12 cellular contexts compared by ENCODE assay signal in the genomic region with DNA sequence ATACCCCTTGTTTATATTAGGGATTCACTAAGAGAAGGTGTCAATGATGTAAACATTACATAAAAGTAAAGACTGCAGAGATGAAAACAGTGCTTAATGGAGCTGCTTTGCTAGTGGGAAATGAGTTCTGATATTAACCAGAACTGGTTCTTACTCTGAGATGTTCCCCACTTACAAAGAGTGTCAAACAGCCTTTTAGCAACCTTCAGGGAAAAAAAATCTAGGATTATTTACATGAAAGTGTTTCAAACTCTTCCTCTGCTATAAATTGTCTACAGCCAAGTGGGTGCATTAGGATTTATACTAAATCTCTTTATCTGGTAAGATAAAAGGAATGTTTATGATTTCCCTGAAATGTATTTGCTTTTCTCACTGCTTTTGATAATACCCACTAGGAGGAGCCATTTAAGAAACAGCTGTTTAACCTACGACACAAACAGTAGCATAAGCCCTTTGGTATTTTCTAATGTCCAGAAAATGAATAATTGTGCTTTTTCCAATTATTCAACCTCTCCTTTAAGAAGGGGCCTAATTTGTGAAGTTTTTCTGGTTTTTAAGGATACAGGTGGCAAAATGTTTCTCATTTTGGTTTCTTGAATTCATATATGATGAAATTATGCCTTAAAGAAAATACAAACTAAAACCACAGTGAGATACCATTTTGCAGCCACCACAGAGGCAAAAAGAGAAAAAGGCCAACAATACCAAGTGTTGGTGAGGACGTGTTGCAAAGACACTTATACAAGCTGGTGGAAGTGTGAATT.
DNase-seq lines count a peak whose midpoint lies in the region; ATAC-seq and TF ChIP-seq lines count a peak whose summit lies in the region.
"Had no signal": no experiment of that assay in that cellular context is flagged by ENCODE, and none has a peak within 500 bp of the region (broad histone marks: within the 10 kb centered on the region; RNA-seq: fewer than 3 reads in every experiment).

No MANE protein-coding gene starts in this region.

- no peak overlapping the region for H2AK9ac ChIP-seq in IMR-90 (replicated peaks; ENCODE audit: low read depth, low read length, poor library complexity)

- no peak overlapping the region for H3K23ac ChIP-seq in IMR-90 (ENCODE audit: low read depth, low read length)

- no peak for TF ChIP-seq POLR2A in IMR-90 (IDR thresholded peaks at IDR 0.05; ENCODE audit: low read depth, low read length)

- H3K4me1 Mint-ChIP-seq in CD4-positive, alpha-beta T cell (ENCODE audit: low read depth) = no peaks in the 10 kb centered on the region
- peaks cover 3% of the 10 kb centered on the region for H3K4me1 Mint-ChIP-seq in neural progenitor cell

- H3K79me2 ChIP-seq in neural progenitor cell (ENCODE audit: low read depth) = no peaks in the 10 kb centered on the region

- ATAC-seq in CD4-positive, alpha-beta T cell (ENCODE audit: poor library complexity) = no peak
- ATAC-seq in IMR-90 (ENCODE audit: low read depth) (peak; percentile 47; the same call in 1 of the 2 replicates), GM19463 (IDR thresholded peaks at IDR 0.05; ENCODE audit: unreplicated experiment) (no peak)

- no peak overlapping the region for H3K27ac ChIP-seq in CD4-positive, alpha-beta T cell (ENCODE audit: low read depth, low read length)
- H3K27ac ChIP-seq in IMR-90 (ENCODE audit: insufficient read depth, low read length) = no peak overlapping the region
- no peak overlapping the region for H3K27ac ChIP-seq in neural progenitor cell

- no peaks in the 10 kb centered on the region for H3K79me1 ChIP-seq in IMR-90 (ENCODE audit: low read depth in 1 of 2, low read length in 2 of 2)

- no peaks in the 10 kb centered on the region for H3K27me3 ChIP-seq in CD4-positive, alpha-beta T cell (ENCODE audit: control insufficient read depth, insufficient read depth, low read length)
- H3K27me3 ChIP-seq in IMR-90 (ENCODE audit: control insufficient read depth, insufficient read depth, low read length) (no peaks in the 10 kb centered on the region), neural progenitor cell (no peaks in the 10 kb centered on the region)

- no peaks in the 10 kb centered on the region for H3K9me3 Mint-ChIP-seq in CD4-positive, alpha-beta T cell
- H3K9me3 Mint-ChIP-seq in neural progenitor cell = peaks cover 24% of the 10 kb centered on the region

- no peak overlapping the region for H2BK15ac ChIP-seq in IMR-90 (ENCODE audit: low read depth, low read length)

- H3F3A ChIP-seq in neural progenitor cell (ENCODE audit: low read depth) = no peaks in the 10 kb centered on the region

- H3K9me1 ChIP-seq in IMR-90 (ENCODE audit: insufficient read depth, low read length) = no peaks in the 10 kb centered on the region

- dilution Hi-C loops in IMR-90 (cut with HindIII; ENCODE audit: low sequenced_read_pairs, unreplicated experiment) = no loop called here

- in situ Hi-C loops in IMR-90 (cut with MboI; ENCODE audit: low sequenced_read_pairs) = no loop called here

- H2BK20ac ChIP-seq in IMR-90 (ENCODE audit: low read depth, low read length) = no peak overlapping the region

- H3K4me3 ChIP-seq in IMR-90 (ENCODE audit: insufficient read depth, low read depth, low read length) (no peak overlapping the region), cardiac fibroblast (replicated peaks in 1 of 2; ENCODE audit: low read depth in 2 of 2, low read length in 2 of 2) (no peak overlapping the region), neural progenitor cell (no peak overlapping the region)

- no peak overlapping the region for H2BK120ac ChIP-seq in IMR-90 (ENCODE audit: low read depth, low read length)

- H3K4me1 ChIP-seq in IMR-90 (ENCODE audit: control insufficient read depth, insufficient read depth, low read length) (peaks cover 5% of the 10 kb centered on the region; the same call in 1 of the 2 replicates), neural progenitor cell (no peaks in the 10 kb centered on the region)

- H2AFZ ChIP-seq in IMR-90 (replicated peaks; ENCODE audit: low read length, poor library complexity) = no peak overlapping the region
- H2AFZ ChIP-seq in neural progenitor cell (replicated peaks) = no peak overlapping the region

- no peak overlapping the region for H2BK5ac ChIP-seq in IMR-90 (ENCODE audit: low read depth, low read length, poor library complexity, severe bottlenecking)

- no peak overlapping the region for H3K4ac ChIP-seq in IMR-90 (ENCODE audit: low read depth, low read length)

- no peak overlapping the region for H3K56ac ChIP-seq in IMR-90 (ENCODE audit: extremely low read depth, insufficient read depth, low read length)

- peaks cover 1% of the 10 kb centered on the region for H3K36me3 Mint-ChIP-seq in CD4-positive, alpha-beta T cell (ENCODE audit: low read depth)
- H3K36me3 Mint-ChIP-seq in neural progenitor cell = no peaks in the 10 kb centered on the region

- no peak overlapping the region for H3K4me3 Mint-ChIP-seq in CD4-positive, alpha-beta T cell
- no peak overlapping the region for H3K4me3 Mint-ChIP-seq in neural progenitor cell
- H3K4me3 Mint-ChIP-seq: activated CD4-positive, alpha-beta T cell treated with anti-CD3 and anti-CD28 coated beads, Interleukin-2, amount 10 ng/mL, durations not matched to agents 7 days and 5 days had no signal

- H4K5ac ChIP-seq in IMR-90 (ENCODE audit: low read depth, low read length) = no peak overlapping the region

- no peak for DNase-seq in CD4-positive, alpha-beta T cell
- peak; percentile 46 for DNase-seq in IMR-90
- DNase-seq in cardiac fibroblast (ENCODE audit: low read depth in 2 of 2) = peak; percentile 35 to 56
- no peak for DNase-seq in neural progenitor cell (ENCODE audit: low spot score)
- no peak for DNase-seq in D341Med (ENCODE audit: low spot score)
- no peak for DNase-seq in SIG-M5 treated with dmso at 0.1 percent for 504 hours (lab: John Stamatoyannopoulos, UW; ENCODE audit: unreplicated experiment)
- DNase-seq in T-helper 1 cell = no peak
- DNase-seq: activated CD4-positive, alpha-beta T cell treated with anti-CD3 and anti-CD28 coated beads, Interleukin-2, amount 10 ng/mL, durations not matched to agents 7 days and 5 days; GOT3; NK-92 treated with Interleukin-12 subunit alpha and Interleukin-12 subunit beta, amount 100 ng/mL, for 24 hours; stimulated activated naive CD4-positive, alpha-beta T cell treated with Interleukin-2 at 50 U/mL for 16 hours had no signal

- TF ChIP-seq CTCF in CD4-positive, alpha-beta T cell (IDR thresholded peaks at IDR 0.05) = peak; percentile 49
- TF ChIP-seq CTCF in IMR-90 (conservative IDR thresholded peaks at IDR 0.05; ENCODE audit: low read depth, low read length) (peak; percentile 51), cardiac fibroblast (IDR thresholded peaks at IDR 0.05; ENCODE audit: low read depth, low read length) (peak; percentile 45), neural progenitor cell (IDR thresholded peaks at IDR 0.05) (peak; percentile 43)

- H4K91ac ChIP-seq in IMR-90 (ENCODE audit: insufficient read depth, low read depth, low read length) = no peak overlapping the region

- TF ChIP-seq RAD21 in IMR-90 (IDR thresholded peaks at IDR 0.05; ENCODE audit: low read length) = peak; percentile 47

- POLR2A ChIA-PET in CD4-positive, alpha-beta T cell (lab: Charles Lee) = no interaction called here
- POLR2A ChIA-PET in IMR-90 (lab: Charles Lee; ENCODE audit: unreplicated experiment) = no interaction called here

- WGBS in IMR-90 (ENCODE audit: extremely low coverage in 2 of 2, insufficient read length in 1 of 2), 2 experiments = no CpG with 5 or more reads among the region's 2 CpGs

- CTCF ChIA-PET in CD4-positive, alpha-beta T cell (lab: Charles Lee) = no interaction called here
- CTCF ChIA-PET in IMR-90 (lab: Yijun Ruan, JAX) = interaction anchor here (0.6 to 1.3 kb wide), 3 partner anchors 18 to 1082 kb away, joined by 3 read pairs; no protein-coding TSS in a partner anchor

- no peaks in the 10 kb centered on the region for H3K9me3 ChIP-seq in CD4-positive, alpha-beta T cell (ENCODE audit: control insufficient read depth, low read length)
- H3K9me3 ChIP-seq in IMR-90 (ENCODE audit: control insufficient read depth, insufficient read depth, low read length) = no peaks in the 10 kb centered on the region
- H3K9me3 ChIP-seq in neural progenitor cell (ENCODE audit: low read depth) = no peaks in the 10 kb centered on the region

- no peak overlapping the region for H3K14ac ChIP-seq in IMR-90 (replicated peaks; ENCODE audit: low read depth, low read length)

- no peaks in the 10 kb centered on the region for H3K27me3 Mint-ChIP-seq in CD4-positive, alpha-beta T cell
- peaks cover 2% of the 10 kb centered on the region for H3K27me3 Mint-ChIP-seq in neural progenitor cell (ENCODE audit: insufficient read depth, low read depth)
- H3K27me3 Mint-ChIP-seq: activated CD4-positive, alpha-beta T cell treated with anti-CD3 and anti-CD28 coated beads, Interleukin-2, amount 10 ng/mL, durations not matched to agents 7 days and 5 days had no signal

- H3K9ac ChIP-seq in IMR-90 (ENCODE audit: low read depth, low read length) (no peak overlapping the region), neural progenitor cell (no peak overlapping the region)

- no peak overlapping the region for H4K8ac ChIP-seq in IMR-90 (ENCODE audit: low read depth in 2 of 2, low read length in 2 of 2)

- no peak overlapping the region for H3K18ac ChIP-seq in IMR-90 (ENCODE audit: low read depth, low read length)

- H3K36me3 ChIP-seq in IMR-90 (ENCODE audit: control insufficient read depth, insufficient read depth, low read length) (no peaks in the 10 kb centered on the region), neural progenitor cell (no peaks in the 10 kb centered on the region)

- H3K4me2 ChIP-seq in IMR-90 (ENCODE audit: low read depth, low read length) (no peak overlapping the region), neural progenitor cell (no peak overlapping the region)

- intact Hi-C loops in CD4-positive, alpha-beta T cell (cut with DNase I, micrococcal nuclease) = no loop called here
- intact Hi-C loops in IMR-90 (cut with micrococcal nuclease) = no loop called here

- H4K20me1 ChIP-seq in IMR-90 (ENCODE audit: insufficient read depth, low read length) (no peaks in the 10 kb centered on the region), neural progenitor cell (ENCODE audit: low read depth) (no peaks in the 10 kb centered on the region)

- BruUV-seq in IMR-90 (replicated peaks; lab: Mats Ljungman, UMichigan) = no TSS peak

- no peak overlapping the region for H3K27ac Mint-ChIP-seq in CD4-positive, alpha-beta T cell
- H3K27ac Mint-ChIP-seq in neural progenitor cell = no peak overlapping the region
- H3K27ac Mint-ChIP-seq: activated CD4-positive, alpha-beta T cell treated with anti-CD3 and anti-CD28 coated beads, Interleukin-2, amount 10 ng/mL, durations not matched to agents 7 days and 5 days had no signal

- H2AK5ac ChIP-seq in IMR-90 (ENCODE audit: low read depth, low read length) = no peak overlapping the region

TF ChIP-seq in IMR-90, 13 proteins besides CTCF, POLR2A, EP300 and RAD21 (continues in another document):
- TF ChIP-seq, protein P1, sequence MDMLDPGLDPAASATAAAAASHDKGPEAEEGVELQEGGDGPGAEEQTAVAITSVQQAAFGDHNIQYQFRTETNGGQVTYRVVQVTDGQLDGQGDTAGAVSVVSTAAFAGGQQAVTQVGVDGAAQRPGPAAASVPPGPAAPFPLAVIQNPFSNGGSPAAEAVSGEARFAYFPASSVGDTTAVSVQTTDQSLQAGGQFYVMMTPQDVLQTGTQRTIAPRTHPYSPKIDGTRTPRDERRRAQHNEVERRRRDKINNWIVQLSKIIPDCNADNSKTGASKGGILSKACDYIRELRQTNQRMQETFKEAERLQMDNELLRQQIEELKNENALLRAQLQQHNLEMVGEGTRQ (IDR thresholded peaks at IDR 0.05; ENCODE audit: low read depth, low read length) = no peak

Comparison
In these comparisons a context has a peak if more than half of its experiments do, and no peak if none do; other contexts are left out.
1. DNase-seq: peak in IMR-90 (single experiment) and cardiac fibroblast (2 of 2); none in CD4-positive, alpha-beta T cell (0 of 10), neural progenitor cell (single experiment), D341Med (single experiment), SIG-M5 treated with dmso at 0.1 percent for 504 hours (single experiment) and T-helper 1 cell (0 of 5).
2. Peak in every context shown above with its lines, with median percentiles within 50 percentile points of each other: CTCF ChIP-seq.